8 cellular contexts compared by ENCODE assay signal in the genomic region with DNA sequence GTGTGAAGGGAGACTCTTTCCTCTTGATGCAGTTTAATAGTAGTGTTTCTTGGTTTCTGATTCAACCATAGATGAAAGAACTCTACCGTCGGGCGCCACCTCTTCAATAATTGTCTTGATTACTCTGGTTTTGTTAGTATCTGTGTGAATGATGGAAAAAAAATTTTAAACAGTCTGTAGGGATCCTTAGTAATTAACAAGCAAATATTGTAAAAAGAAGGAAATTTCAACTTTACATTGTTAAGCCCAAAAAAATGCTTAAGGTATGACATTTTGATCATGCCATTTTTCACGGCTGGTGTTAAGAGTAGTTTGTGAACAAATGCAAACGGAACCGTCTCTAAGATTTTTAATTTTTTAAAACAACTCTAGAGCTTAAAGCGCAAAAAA. TPM values are rescaled to one million over a fixed set of nuclear protein-coding genes. Genes with fewer than 3 reads are reported as not detected.
A peak's percentile ranks its signal among the peaks of the same experiment; 100 is the strongest.
DNase-seq lines count a peak whose midpoint lies in the region; ATAC-seq and TF ChIP-seq lines count a peak whose summit lies in the region.

No MANE protein-coding gene starts in this region.

- peak overlapping the region in 4 of 5 donors; percentile 73 to 98 (median 84) for H3K27ac ChIP-seq in adrenal gland
- H3K27ac ChIP-seq in left lung: peak overlapping the region; percentile 89 to 91
- peak overlapping the region; percentile 97 for H3K27ac ChIP-seq in thymus (ENCODE audit: low read depth)

- POLR2A ChIA-PET in activated CD4-positive, alpha-beta T cell treated with anti-CD3 and anti-CD28 coated beads, Interleukin-2, amount 10 ng/mL, durations not matched to agents 7 days and 5 days (lab: Charles Lee): interaction anchor here (0.7 to 1.2 kb wide), 3 partner anchors 34 to 871 kb away, joined by 3 to 5 read pairs (median 4); no protein-coding TSS in a partner anchor

- H3K4me3 ChIP-seq in adrenal gland: peak overlapping the region; percentile 10 to 93 (median 36)
- peak overlapping the region; percentile 42 to 61 for H3K4me3 ChIP-seq in left lung
- H3K4me3 ChIP-seq in thymus (ENCODE audit: low read length): peak overlapping the region; percentile 91

- CTCF ChIA-PET in activated CD4-positive, alpha-beta T cell treated with anti-CD3 and anti-CD28 coated beads, Interleukin-2, amount 10 ng/mL, durations not matched to agents 7 days and 5 days (lab: Charles Lee): interaction anchor here (0.6 to 1.1 kb wide), 6 partner anchors 9 to 847 kb away, joined by 3 to 4 read pairs (median 3); no protein-coding TSS in a partner anchor

- H3K27me3 ChIP-seq in adrenal gland (no peaks in the 10 kb centered on the region), left lung (peaks cover under 1 to 5% of the 10 kb centered on the region in 2 donors), thymus (ENCODE audit: control insufficient read depth, insufficient read depth) (peaks cover 14% of the 10 kb centered on the region)

- H3K36me3 Mint-ChIP-seq in activated CD4-positive, alpha-beta T cell treated with anti-CD3 and anti-CD28 coated beads, Interleukin-2, amount 10 ng/mL, durations not matched to agents 7 days and 5 days (ENCODE audit: low read depth): peaks cover 41% of the 10 kb centered on the region

- peaks cover 9% of the 10 kb centered on the region for H3K27me3 Mint-ChIP-seq in activated CD4-positive, alpha-beta T cell treated with anti-CD3 and anti-CD28 coated beads, Interleukin-2, amount 10 ng/mL, durations not matched to agents 7 days and 5 days

- ATAC-seq in left lung (no peak), HG03025 (IDR thresholded peaks at IDR 0.05; ENCODE audit: low FRiP score, unreplicated experiment) (no peak)

- H3K9me3 ChIP-seq in adrenal gland (replicated peaks in 1 of 3) (no peaks in the 10 kb centered on the region), left lung (no peaks in the 10 kb centered on the region), thymus (ENCODE audit: control insufficient read depth) (peaks cover 2% of the 10 kb centered on the region)

- peaks cover 32% of the 10 kb centered on the region for H3K4me1 Mint-ChIP-seq in activated CD4-positive, alpha-beta T cell treated with anti-CD3 and anti-CD28 coated beads, Interleukin-2, amount 10 ng/mL, durations not matched to agents 7 days and 5 days

- intact Hi-C loops in adrenal gland (cut with DNase I): no loop called here
- intact Hi-C loops in left lung (cut with DNase I): no loop called here

- no peaks in the 10 kb centered on the region for H3K36me3 ChIP-seq in adrenal gland (replicated peaks in 1 of 2)
- H3K36me3 ChIP-seq in left lung: peaks cover 0 to 11% of the 10 kb centered on the region in 2 donors
- H3K36me3 ChIP-seq in thymus (ENCODE audit: control insufficient read depth, insufficient read depth): peaks cover 3% of the 10 kb centered on the region

- 12 to 18% (median 16%) methylated on average over 7 of the region's 7 CpGs for WGBS in adrenal gland, 4 donors
- 35% methylated on average over 7 of the region's 7 CpGs for WGBS in thymus

- TF ChIP-seq CTCF in adrenal gland (IDR thresholded peaks at IDR 0.05) (no peak), left lung (IDR thresholded peaks at IDR 0.05) (no peak)

- H3K4me3 Mint-ChIP-seq in activated CD4-positive, alpha-beta T cell treated with anti-CD3 and anti-CD28 coated beads, Interleukin-2, amount 10 ng/mL, durations not matched to agents 7 days and 5 days: peak overlapping the region; percentile 85

- no peak for DNase-seq in activated CD4-positive, alpha-beta T cell treated with anti-CD3 and anti-CD28 coated beads, Interleukin-2, amount 10 ng/mL, durations not matched to agents 7 days and 5 days
- DNase-seq in activated CD4-positive, alpha-beta T cell treated with anti-CD3 and anti-CD28 coated beads, Interleukin-2, amount 50 U/mL, for 4 hours: no peak
- DNase-seq in adrenal gland (no peak), left lung (no peak), NCI-H2227 treated with DMSO at 0.1 percent for 48 hours (lab: John Stamatoyannopoulos, UW) (no peak), NCI-H526 (lab: John Stamatoyannopoulos, UW) (no peak)

- H3K4me1 ChIP-seq in adrenal gland (replicated peaks in 1 of 2) (peaks cover 0 to 7% of the 10 kb centered on the region in 2 donors), left lung (peaks cover 0 to 8% of the 10 kb centered on the region in 2 donors), thymus (ENCODE audit: control insufficient read depth, insufficient read depth, low read length) (peaks cover 2% of the 10 kb centered on the region)

- TF ChIP-seq POLR2A in adrenal gland (IDR thresholded peaks at IDR 0.05): no peak

- peak overlapping the region; percentile 97 for H3K27ac Mint-ChIP-seq in activated CD4-positive, alpha-beta T cell treated with anti-CD3 and anti-CD28 coated beads, Interleukin-2, amount 10 ng/mL, durations not matched to agents 7 days and 5 days

- H3K9me3 Mint-ChIP-seq in activated CD4-positive, alpha-beta T cell treated with anti-CD3 and anti-CD28 coated beads, Interleukin-2, amount 10 ng/mL, durations not matched to agents 7 days and 5 days: peaks cover 8% of the 10 kb centered on the region

RNA-seq across cellular contexts. Expression of a gene that starts 4.1 kb away (rescaled TPM):
- total RNA-seq in activated CD4-positive, alpha-beta T cell treated with anti-CD3 and anti-CD28 coated beads, Interleukin-2, amount 10 ng/mL, durations not matched to agents 7 days and 5 days: 10 to 100 TPM; 21.0 to 22.9 TPM
- total RNA-seq in adrenal gland: 10 to 100 TPM in 6 of 8 donors, 1 to 10 TPM in 1, under 1 TPM in 1; 0.35 to 58.4 (median 27.6) TPM
- polyA plus RNA-seq in adrenal gland: 10 to 100 TPM; 31.1 to 36.3 (median 36.0) TPM
- total RNA-seq in left lung: 10 to 100 TPM; 42.0 to 43.2 TPM
- polyA plus RNA-seq in thymus: 445 TPM

RNA-seq across cellular contexts. Expression of a gene that starts 18.6 kb away (rescaled TPM):
- total RNA-seq in activated CD4-positive, alpha-beta T cell treated with anti-CD3 and anti-CD28 coated beads, Interleukin-2, amount 10 ng/mL, durations not matched to agents 7 days and 5 days: not detected
- total RNA-seq in adrenal gland (not detected), left lung (not detected)
- polyA plus RNA-seq in adrenal gland (not detected), thymus (0.37 TPM)

RNA-seq across cellular contexts. Expression of a gene that starts 36.0 kb away (rescaled TPM):
- not detected for total RNA-seq in activated CD4-positive, alpha-beta T cell treated with anti-CD3 and anti-CD28 coated beads, Interleukin-2, amount 10 ng/mL, durations not matched to agents 7 days and 5 days
- not detected for total RNA-seq in adrenal gland
- under 1 TPM in 2 of 3 donors, not detected in 1; 0.34 to 0.56 TPM for polyA plus RNA-seq in adrenal gland
- total RNA-seq in left lung: under 1 TPM; 0.44 to 0.55 TPM
- 1.3 TPM for polyA plus RNA-seq in thymus

RNA-seq across cellular contexts. Expression of a gene that starts 46.3 kb away (rescaled TPM):
- total RNA-seq in activated CD4-positive, alpha-beta T cell treated with anti-CD3 and anti-CD28 coated beads, Interleukin-2, amount 10 ng/mL, durations not matched to agents 7 days and 5 days: not detected
- total RNA-seq in adrenal gland (not detected), left lung (not detected)
- polyA plus RNA-seq in adrenal gland (not detected), thymus (0.18 TPM)

RNA-seq across cellular contexts. Expression of a gene that starts 48.7 kb away (rescaled TPM):
- total RNA-seq in activated CD4-positive, alpha-beta T cell treated with anti-CD3 and anti-CD28 coated beads, Interleukin-2, amount 10 ng/mL, durations not matched to agents 7 days and 5 days: not detected
- not detected for total RNA-seq in adrenal gland
- not detected for polyA plus RNA-seq in adrenal gland
- total RNA-seq in left lung: not detected
- polyA plus RNA-seq in thymus: 1.6 TPM

Comparison
In these comparisons a context has a peak if more than half of its experiments do, and no peak if none do; other contexts are left out.
1. H3K4me3 ChIP-seq: peak in every context shown above with its lines; median percentile 91 in thymus; 52 in left lung; 36 in adrenal gland.